ENCODE assay signal across 1 cellular context in the genomic region with DNA sequence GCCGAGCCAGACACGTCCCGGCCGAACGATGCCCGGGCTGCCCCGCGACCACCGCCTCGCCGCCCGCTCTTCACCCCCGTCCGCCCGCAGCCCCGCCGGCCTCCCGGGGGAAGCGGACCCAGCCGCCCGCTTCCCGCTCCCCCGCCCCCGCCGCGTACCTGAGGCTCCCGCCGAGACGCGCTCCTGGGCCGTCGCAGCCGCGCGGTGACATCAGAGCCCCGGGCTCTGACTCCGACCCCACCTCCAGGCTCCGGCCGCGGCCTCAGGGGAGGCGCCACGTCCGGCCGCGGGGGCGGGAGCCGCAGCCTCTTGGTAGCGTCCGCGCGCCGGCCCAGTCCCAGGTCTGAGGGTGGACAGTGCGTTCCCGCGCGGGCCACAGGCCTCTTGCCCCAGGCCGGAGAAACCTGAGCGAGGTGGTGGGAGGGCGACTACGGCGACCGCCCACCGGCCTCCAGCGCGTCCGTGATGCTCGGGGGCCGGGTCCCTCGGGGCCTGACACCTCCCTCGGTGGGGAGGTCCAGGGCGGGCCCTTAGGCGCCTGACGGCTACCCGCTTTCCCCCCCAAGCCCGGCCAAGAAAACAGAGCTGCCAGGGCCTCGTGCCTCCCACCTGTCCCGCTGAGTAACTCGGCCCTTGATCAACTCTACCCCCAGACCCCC.
TF ChIP-seq lines count a peak whose summit lies in the region.

A gene with protein sequence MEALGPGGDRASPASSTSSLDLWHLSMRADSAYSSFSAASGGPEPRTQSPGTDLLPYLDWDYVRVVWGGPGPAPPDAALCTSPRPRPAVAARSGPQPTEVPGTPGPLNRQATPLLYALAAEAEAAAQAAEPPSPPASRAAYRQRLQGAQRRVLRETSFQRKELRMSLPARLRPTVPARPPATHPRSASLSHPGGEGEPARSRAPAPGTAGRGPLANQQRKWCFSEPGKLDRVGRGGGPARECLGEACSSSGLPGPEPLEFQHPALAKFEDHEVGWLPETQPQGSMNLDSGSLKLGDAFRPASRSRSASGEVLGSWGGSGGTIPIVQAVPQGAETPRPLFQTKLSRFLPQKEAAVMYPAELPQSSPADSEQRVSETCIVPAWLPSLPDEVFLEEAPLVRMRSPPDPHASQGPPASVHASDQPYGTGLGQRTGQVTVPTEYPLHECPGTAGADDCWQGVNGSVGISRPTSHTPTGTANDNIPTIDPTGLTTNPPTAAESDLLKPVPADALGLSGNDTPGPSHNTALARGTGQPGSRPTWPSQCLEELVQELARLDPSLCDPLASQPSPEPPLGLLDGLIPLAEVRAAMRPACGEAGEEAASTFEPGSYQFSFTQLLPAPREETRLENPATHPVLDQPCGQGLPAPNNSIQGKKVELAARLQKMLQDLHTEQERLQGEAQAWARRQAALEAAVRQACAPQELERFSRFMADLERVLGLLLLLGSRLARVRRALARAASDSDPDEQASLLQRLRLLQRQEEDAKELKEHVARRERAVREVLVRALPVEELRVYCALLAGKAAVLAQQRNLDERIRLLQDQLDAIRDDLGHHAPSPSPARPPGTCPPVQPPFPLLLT (minus strand): TSS at position 212 of the 659 bp plus-strand sequence. CDS start 4,507 bp downstream, outside the sequence.

TF ChIP-seq in HepG2, 621 proteins besides CTCF, POLR2A, EP300 and RAD21 (continued from another document and continues in another):
- TF ChIP-seq, protein P1, sequence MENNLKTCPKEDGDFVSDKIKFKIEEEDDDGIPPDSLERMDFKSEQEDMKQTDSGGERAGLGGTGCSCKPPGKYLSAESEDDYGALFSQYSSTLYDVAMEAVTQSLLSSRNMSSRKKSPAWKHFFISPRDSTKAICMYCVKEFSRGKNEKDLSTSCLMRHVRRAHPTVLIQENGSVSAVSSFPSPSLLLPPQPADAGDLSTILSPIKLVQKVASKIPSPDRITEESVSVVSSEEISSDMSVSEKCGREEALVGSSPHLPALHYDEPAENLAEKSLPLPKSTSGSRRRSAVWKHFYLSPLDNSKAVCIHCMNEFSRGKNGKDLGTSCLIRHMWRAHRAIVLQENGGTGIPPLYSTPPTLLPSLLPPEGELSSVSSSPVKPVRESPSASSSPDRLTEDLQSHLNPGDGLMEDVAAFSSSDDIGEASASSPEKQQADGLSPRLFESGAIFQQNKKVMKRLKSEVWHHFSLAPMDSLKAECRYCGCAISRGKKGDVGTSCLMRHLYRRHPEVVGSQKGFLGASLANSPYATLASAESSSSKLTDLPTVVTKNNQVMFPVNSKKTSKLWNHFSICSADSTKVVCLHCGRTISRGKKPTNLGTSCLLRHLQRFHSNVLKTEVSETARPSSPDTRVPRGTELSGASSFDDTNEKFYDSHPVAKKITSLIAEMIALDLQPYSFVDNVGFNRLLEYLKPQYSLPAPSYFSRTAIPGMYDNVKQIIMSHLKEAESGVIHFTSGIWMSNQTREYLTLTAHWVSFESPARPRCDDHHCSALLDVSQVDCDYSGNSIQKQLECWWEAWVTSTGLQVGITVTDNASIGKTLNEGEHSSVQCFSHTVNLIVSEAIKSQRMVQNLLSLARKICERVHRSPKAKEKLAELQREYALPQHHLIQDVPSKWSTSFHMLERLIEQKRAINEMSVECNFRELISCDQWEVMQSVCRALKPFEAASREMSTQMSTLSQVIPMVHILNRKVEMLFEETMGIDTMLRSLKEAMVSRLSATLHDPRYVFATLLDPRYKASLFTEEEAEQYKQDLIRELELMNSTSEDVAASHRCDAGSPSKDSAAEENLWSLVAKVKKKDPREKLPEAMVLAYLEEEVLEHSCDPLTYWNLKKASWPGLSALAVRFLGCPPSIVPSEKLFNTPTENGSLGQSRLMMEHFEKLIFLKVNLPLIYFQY (CRISPR knock-in tag; IDR thresholded peaks at IDR 0.05; ENCODE audit: borderline replicate concordance), result peak; percentile 77
- no peak for TF ChIP-seq MTA3 (CRISPR knock-in tag; IDR thresholded peaks at IDR 0.05)
- peak; percentile 47; the same call in 1 of the 2 replicates for TF ChIP-seq TBX2 (CRISPR knock-in tag; IDR thresholded peaks at IDR 0.05; ENCODE audit: borderline replicate concordance)
- 0 out of 2 replicates have a peak, but pooled peaks have one; percentile 3 for TF ChIP-seq ZNF709 (CRISPR knock-in tag; IDR thresholded peaks at IDR 0.05)
- TF ChIP-seq ZSCAN25 (CRISPR knock-in tag; IDR thresholded peaks at IDR 0.05), result peak; percentile 49; the same call in 1 of the 2 replicates
- TF ChIP-seq, protein P2, sequence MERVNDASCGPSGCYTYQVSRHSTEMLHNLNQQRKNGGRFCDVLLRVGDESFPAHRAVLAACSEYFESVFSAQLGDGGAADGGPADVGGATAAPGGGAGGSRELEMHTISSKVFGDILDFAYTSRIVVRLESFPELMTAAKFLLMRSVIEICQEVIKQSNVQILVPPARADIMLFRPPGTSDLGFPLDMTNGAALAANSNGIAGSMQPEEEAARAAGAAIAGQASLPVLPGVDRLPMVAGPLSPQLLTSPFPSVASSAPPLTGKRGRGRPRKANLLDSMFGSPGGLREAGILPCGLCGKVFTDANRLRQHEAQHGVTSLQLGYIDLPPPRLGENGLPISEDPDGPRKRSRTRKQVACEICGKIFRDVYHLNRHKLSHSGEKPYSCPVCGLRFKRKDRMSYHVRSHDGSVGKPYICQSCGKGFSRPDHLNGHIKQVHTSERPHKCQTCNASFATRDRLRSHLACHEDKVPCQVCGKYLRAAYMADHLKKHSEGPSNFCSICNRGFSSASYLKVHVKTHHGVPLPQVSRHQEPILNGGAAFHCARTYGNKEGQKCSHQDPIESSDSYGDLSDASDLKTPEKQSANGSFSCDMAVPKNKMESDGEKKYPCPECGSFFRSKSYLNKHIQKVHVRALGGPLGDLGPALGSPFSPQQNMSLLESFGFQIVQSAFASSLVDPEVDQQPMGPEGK (CRISPR knock-in tag; IDR thresholded peaks at IDR 0.05), result peak; percentile 77
- TF ChIP-seq ZNF225 (CRISPR knock-in tag; IDR thresholded peaks at IDR 0.05), result peak; percentile 17; the same call in 1 of the 2 replicates
- no peak; the same call in 1 of the 2 replicates for TF ChIP-seq ZNF564 (CRISPR knock-in tag; IDR thresholded peaks at IDR 0.05)
- TF ChIP-seq ZFY (CRISPR knock-in tag; IDR thresholded peaks at IDR 0.05), result peak; percentile 92
- TF ChIP-seq ZNF451 (CRISPR knock-in tag; IDR thresholded peaks at IDR 0.05), result peak; percentile 35; the same call in 1 of the 2 replicates
- TF ChIP-seq, protein P3, sequence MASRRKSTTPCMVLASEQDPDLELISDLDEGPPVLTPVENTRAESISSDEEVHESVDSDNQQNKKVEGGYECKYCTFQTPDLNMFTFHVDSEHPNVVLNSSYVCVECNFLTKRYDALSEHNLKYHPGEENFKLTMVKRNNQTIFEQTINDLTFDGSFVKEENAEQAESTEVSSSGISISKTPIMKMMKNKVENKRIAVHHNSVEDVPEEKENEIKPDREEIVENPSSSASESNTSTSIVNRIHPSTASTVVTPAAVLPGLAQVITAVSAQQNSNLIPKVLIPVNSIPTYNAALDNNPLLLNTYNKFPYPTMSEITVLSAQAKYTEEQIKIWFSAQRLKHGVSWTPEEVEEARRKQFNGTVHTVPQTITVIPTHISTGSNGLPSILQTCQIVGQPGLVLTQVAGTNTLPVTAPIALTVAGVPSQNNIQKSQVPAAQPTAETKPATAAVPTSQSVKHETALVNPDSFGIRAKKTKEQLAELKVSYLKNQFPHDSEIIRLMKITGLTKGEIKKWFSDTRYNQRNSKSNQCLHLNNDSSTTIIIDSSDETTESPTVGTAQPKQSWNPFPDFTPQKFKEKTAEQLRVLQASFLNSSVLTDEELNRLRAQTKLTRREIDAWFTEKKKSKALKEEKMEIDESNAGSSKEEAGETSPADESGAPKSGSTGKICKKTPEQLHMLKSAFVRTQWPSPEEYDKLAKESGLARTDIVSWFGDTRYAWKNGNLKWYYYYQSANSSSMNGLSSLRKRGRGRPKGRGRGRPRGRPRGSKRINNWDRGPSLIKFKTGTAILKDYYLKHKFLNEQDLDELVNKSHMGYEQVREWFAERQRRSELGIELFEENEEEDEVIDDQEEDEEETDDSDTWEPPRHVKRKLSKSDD (CRISPR knock-in tag; IDR thresholded peaks at IDR 0.05; ENCODE audit: low read depth), result peak; percentile 60; the same call in 1 of the 2 replicates
- peak; percentile 81 for TF ChIP-seq ETV5 (CRISPR knock-in tag; IDR thresholded peaks at IDR 0.05; ENCODE audit: borderline replicate concordance)
- TF ChIP-seq ZNF317 (CRISPR knock-in tag; IDR thresholded peaks at IDR 0.05), result 0 out of 2 replicates have a peak, but pooled peaks have one; percentile 43
- TF ChIP-seq, protein P4, sequence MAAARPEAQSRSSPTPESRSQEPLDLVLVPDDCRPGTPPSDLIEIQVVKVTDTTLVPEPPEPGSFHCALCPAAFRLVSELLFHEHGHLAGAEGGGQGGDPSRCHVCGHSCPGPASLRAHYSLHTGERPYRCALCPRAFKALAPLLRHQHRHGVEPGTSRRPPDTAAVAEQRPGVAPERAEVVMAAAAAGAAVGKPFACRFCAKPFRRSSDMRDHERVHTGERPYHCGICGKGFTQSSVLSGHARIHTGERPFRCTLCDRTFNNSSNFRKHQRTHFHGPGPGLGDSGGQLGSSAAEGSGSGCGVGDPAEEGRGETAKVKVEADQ (CRISPR knock-in tag; IDR thresholded peaks at IDR 0.05; ENCODE audit: borderline replicate concordance), result no peak
- TF ChIP-seq, protein P5, sequence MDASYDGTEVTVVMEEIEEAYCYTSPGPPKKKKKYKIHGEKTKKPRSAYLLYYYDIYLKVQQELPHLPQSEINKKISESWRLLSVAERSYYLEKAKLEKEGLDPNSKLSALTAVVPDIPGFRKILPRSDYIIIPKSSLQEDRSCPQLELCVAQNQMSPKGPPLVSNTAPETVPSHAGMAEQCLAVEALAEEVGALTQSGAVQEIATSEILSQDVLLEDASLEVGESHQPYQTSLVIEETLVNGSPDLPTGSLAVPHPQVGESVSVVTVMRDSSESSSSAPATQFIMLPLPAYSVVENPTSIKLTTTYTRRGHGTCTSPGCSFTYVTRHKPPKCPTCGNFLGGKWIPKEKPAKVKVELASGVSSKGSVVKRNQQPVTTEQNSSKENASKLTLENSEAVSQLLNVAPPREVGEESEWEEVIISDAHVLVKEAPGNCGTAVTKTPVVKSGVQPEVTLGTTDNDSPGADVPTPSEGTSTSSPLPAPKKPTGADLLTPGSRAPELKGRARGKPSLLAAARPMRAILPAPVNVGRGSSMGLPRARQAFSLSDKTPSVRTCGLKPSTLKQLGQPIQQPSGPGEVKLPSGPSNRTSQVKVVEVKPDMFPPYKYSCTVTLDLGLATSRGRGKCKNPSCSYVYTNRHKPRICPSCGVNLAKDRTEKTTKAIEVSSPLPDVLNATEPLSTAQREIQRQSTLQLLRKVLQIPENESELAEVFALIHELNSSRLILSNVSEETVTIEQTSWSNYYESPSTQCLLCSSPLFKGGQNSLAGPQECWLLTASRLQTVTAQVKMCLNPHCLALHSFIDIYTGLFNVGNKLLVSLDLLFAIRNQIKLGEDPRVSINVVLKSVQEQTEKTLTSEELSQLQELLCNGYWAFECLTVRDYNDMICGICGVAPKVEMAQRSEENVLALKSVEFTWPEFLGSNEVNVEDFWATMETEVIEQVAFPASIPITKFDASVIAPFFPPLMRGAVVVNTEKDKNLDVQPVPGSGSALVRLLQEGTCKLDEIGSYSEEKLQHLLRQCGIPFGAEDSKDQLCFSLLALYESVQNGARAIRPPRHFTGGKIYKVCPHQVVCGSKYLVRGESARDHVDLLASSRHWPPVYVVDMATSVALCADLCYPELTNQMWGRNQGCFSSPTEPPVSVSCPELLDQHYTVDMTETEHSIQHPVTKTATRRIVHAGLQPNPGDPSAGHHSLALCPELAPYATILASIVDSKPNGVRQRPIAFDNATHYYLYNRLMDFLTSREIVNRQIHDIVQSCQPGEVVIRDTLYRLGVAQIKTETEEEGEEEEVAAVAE (CRISPR knock-in tag; IDR thresholded peaks at IDR 0.05; ENCODE audit: borderline replicate concordance), result peak; percentile 35; the same call in 1 of the 2 replicates
- no peak for TF ChIP-seq ZNF567 (CRISPR knock-in tag; IDR thresholded peaks at IDR 0.05; ENCODE audit: borderline replicate concordance)
- peak; percentile 80; the same call in 1 of the 2 replicates for TF ChIP-seq ZNF746 (CRISPR knock-in tag; IDR thresholded peaks at IDR 0.05)
- TF ChIP-seq POLR2AphosphoS2 (IDR thresholded peaks at IDR 0.05; ENCODE audit: low read depth, low read length), result no peak
- TF ChIP-seq KDM5A (IDR thresholded peaks at IDR 0.05; ENCODE audit: borderline replicate concordance, low read length), result no peak
- no peak; the same call in 1 of the 2 replicates for TF ChIP-seq ZNF816 (CRISPR knock-in tag; IDR thresholded peaks at IDR 0.05; ENCODE audit: borderline replicate concordance)
- TF ChIP-seq, protein P6, sequence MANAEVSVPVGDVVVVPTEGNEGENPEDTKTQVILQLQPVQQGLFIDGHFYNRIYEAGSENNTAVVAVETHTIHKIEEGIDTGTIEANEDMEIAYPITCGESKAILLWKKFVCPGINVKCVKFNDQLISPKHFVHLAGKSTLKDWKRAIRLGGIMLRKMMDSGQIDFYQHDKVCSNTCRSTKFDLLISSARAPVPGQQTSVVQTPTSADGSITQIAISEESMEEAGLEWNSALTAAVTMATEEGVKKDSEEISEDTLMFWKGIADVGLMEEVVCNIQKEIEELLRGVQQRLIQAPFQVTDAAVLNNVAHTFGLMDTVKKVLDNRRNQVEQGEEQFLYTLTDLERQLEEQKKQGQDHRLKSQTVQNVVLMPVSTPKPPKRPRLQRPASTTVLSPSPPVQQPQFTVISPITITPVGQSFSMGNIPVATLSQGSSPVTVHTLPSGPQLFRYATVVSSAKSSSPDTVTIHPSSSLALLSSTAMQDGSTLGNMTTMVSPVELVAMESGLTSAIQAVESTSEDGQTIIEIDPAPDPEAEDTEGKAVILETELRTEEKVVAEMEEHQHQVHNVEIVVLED (CRISPR knock-in tag; IDR thresholded peaks at IDR 0.05; ENCODE audit: borderline replicate concordance), result peak; percentile 61; the same call in 1 of the 2 replicates
- TF ChIP-seq FOSL2 (CRISPR knock-in tag; IDR thresholded peaks at IDR 0.05), result peak; percentile 31; the same call in 1 of the 2 replicates
- no peak for TF ChIP-seq PHF21A (CRISPR knock-in tag; IDR thresholded peaks at IDR 0.05)
- TF ChIP-seq, protein P7, sequence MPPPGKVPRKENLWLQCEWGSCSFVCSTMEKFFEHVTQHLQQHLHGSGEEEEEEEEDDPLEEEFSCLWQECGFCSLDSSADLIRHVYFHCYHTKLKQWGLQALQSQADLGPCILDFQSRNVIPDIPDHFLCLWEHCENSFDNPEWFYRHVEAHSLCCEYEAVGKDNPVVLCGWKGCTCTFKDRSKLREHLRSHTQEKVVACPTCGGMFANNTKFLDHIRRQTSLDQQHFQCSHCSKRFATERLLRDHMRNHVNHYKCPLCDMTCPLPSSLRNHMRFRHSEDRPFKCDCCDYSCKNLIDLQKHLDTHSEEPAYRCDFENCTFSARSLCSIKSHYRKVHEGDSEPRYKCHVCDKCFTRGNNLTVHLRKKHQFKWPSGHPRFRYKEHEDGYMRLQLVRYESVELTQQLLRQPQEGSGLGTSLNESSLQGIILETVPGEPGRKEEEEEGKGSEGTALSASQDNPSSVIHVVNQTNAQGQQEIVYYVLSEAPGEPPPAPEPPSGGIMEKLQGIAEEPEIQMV (CRISPR knock-in tag; IDR thresholded peaks at IDR 0.05; ENCODE audit: low read depth), result peak; percentile 91
- TF ChIP-seq MZF1 (CRISPR knock-in tag; IDR thresholded peaks at IDR 0.05; ENCODE audit: borderline replicate concordance), result no peak
- TF ChIP-seq ZNF367 (CRISPR knock-in tag; IDR thresholded peaks at IDR 0.05; ENCODE audit: borderline replicate concordance), result no peak
